In the genomic region with DNA sequence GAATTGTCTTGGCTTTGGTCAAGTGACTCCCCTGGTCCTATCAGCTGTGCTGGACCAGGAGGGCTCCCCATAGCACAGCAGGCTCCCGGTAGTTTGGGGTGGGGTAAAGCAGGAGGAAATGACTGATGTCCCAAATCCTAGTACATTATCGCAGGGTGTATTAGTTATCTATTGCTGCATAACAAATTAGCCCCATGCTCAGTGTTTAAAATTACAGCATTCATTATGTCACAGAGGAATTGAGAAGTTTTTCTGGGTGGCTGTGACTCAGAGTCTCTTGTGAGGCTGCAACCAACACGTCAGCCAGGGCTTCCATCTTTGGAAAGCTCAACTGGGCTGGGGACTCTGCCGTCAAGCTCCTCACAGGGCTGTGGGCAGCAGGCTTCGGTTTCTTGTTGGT, we compare ENCODE assay signal across 18 cellular contexts. TPM values are rescaled to one million over a fixed set of nuclear protein-coding genes. Genes with fewer than 3 reads are reported as not detected.
DNase-seq lines count a peak whose midpoint lies in the region; ATAC-seq, FAIRE-seq and TF ChIP-seq lines count a peak whose summit lies in the region.
"Had no signal": no experiment of that assay in that cellular context is flagged by ENCODE, and none has a peak within 500 bp of the region (broad histone marks: within the 10 kb centered on the region; RNA-seq: fewer than 3 reads in every experiment).

No MANE protein-coding gene starts in this region.

- H3K4me2 ChIP-seq in mammary epithelial cell (ENCODE audit: insufficient read depth, low read depth, low read length): no peak overlapping the region
- H3K4me2 ChIP-seq in osteoblast (ENCODE audit: insufficient read depth, low read length): no peak overlapping the region

- H3K4me1 Mint-ChIP-seq in MCF 10A (ENCODE audit: insufficient read depth, unreplicated experiment) (peaks cover 43% of the 10 kb centered on the region), WTC11 (no peaks in the 10 kb centered on the region)
- peaks cover 21% of the 10 kb centered on the region for H3K4me1 Mint-ChIP-seq in stimulated activated memory B cell treated with anti-CD40 and anti-IgM and Interleukin-4, amounts not matched to agents 10 μg/mL and 1 μg/mL and 100 μg/mL, for 72 hours

- POLR2A ChIA-PET in MCF 10A (lab: Yijun Ruan, JAX): no interaction called here
- POLR2A ChIA-PET in WTC11 (lab: Charles Lee): no interaction called here

- BruUV-seq in MCF 10A (replicated peaks; lab: Mats Ljungman, UMichigan): no TSS peak
- no TSS peak for BruUV-seq in mammary epithelial cell (replicated peaks; lab: Mats Ljungman, UMichigan)

- H3K4me3 ChIP-seq in mammary epithelial cell (replicated peaks in 1 of 3; ENCODE audit: insufficient read depth in 1 of 3, low read depth in 2 of 3, low read length in 3 of 3): no peak overlapping the region
- no peak overlapping the region for H3K4me3 ChIP-seq in kidney (ENCODE audit: low read length in 2 of 2)
- H3K4me3 ChIP-seq in osteoblast (ENCODE audit: insufficient read depth, low read length): no peak overlapping the region
- no peak overlapping the region for H3K4me3 ChIP-seq in colonic mucosa

- DNase-seq in MCF 10A (ENCODE audit: unreplicated experiment): no peak
- no peak for DNase-seq in mammary epithelial cell
- peak; percentile 23 for DNase-seq in MV-4-11 (lab: John Stamatoyannopoulos, UW)
- peak; percentile 15 for DNase-seq in kidney
- DNase-seq in osteoblast (ENCODE audit: insufficient read length, low spot score, missing footprints): no peak
- DNase-seq in WTC11 (ENCODE audit: low spot score): no peak
- DNase-seq in colonic mucosa: no peak
- DNase-seq: 8988T; AML-193; C1 segment of cervical spinal cord; CD4-positive, alpha-beta memory T cell; COR-L47; DND-41; GDM1; HCEC 1CT had no signal

- H3K36me3 Mint-ChIP-seq in MCF 10A (ENCODE audit: insufficient read depth, unreplicated experiment): peaks cover 14% of the 10 kb centered on the region
- H3K36me3 Mint-ChIP-seq in stimulated activated memory B cell treated with anti-CD40 and anti-IgM and Interleukin-4, amounts not matched to agents 10 μg/mL and 1 μg/mL and 100 μg/mL, for 72 hours: no peaks in the 10 kb centered on the region
- no peaks in the 10 kb centered on the region for H3K36me3 Mint-ChIP-seq in WTC11
- H3K36me3 Mint-ChIP-seq: CD4-positive, alpha-beta memory T cell had no signal

- no peaks in the 10 kb centered on the region for H3K4me1 ChIP-seq in mammary epithelial cell (ENCODE audit: insufficient read depth, low read length)
- no peaks in the 10 kb centered on the region for H3K4me1 ChIP-seq in kidney (ENCODE audit: control insufficient read depth in 1 of 2, insufficient read depth in 1 of 2, low read depth in 1 of 2, low read length in 2 of 2)
- H3K4me1 ChIP-seq in osteoblast (ENCODE audit: insufficient read depth, low read length): no peaks in the 10 kb centered on the region
- H3K4me1 ChIP-seq in colonic mucosa: no peaks in the 10 kb centered on the region

- CTCF ChIA-PET in MCF 10A (lab: Yijun Ruan, JAX) (interaction anchor here (0.6 to 2.9 kb wide), 4 partner anchors 10 to 122 kb away, joined by 3 to 7 read pairs (median 4); no protein-coding TSS in a partner anchor), mammary epithelial cell (lab: Charles Lee; ENCODE audit: low non-redundant PET) (no interaction called here), WTC11 (lab: Charles Lee) (interaction anchor here (1.2 kb wide), 2 partner anchors 10 to 120 kb away, joined by 5 to 10 read pairs; no protein-coding TSS in a partner anchor)

- H4K20me1 ChIP-seq in mammary epithelial cell (ENCODE audit: insufficient read depth, low read length): no peaks in the 10 kb centered on the region
- no peaks in the 10 kb centered on the region for H4K20me1 ChIP-seq in osteoblast (ENCODE audit: insufficient read depth, low read length)

- no peak for FAIRE-seq in kidney (lab: Jason Lieb, UNC)
- FAIRE-seq: D721Med had no signal

- H3K9ac ChIP-seq in mammary epithelial cell (ENCODE audit: insufficient read depth, low read length) (no peak overlapping the region), kidney (ENCODE audit: low read length in 2 of 2) (no peak overlapping the region), colonic mucosa (ENCODE audit: low read depth in 2 of 2, low read length in 2 of 2) (no peak overlapping the region)

- intact Hi-C loops in MCF 10A (cut with micrococcal nuclease): no loop called here
- intact Hi-C loops in mammary epithelial cell (cut with micrococcal nuclease): no loop called here
- intact Hi-C loops in kidney (cut with DNase I): no loop called here
- intact Hi-C loops in colonic mucosa (cut with DNase I): no loop called here

- H2AFZ ChIP-seq in mammary epithelial cell (ENCODE audit: low read depth, low read length) (no peak overlapping the region), osteoblast (ENCODE audit: low read length) (no peak overlapping the region)

- no peak overlapping the region for H3K4me3 Mint-ChIP-seq in MCF 10A (ENCODE audit: unreplicated experiment)
- H3K4me3 Mint-ChIP-seq in stimulated activated memory B cell treated with anti-CD40 and anti-IgM and Interleukin-4, amounts not matched to agents 10 μg/mL and 1 μg/mL and 100 μg/mL, for 72 hours: no peak overlapping the region
- H3K4me3 Mint-ChIP-seq in WTC11: no peak overlapping the region
- H3K4me3 Mint-ChIP-seq: CD4-positive, alpha-beta memory T cell had no signal

- in situ Hi-C loops in mammary epithelial cell (cut with MboI; ENCODE audit: low sequenced_read_pairs in 2 of 2): no loop called here

- H3K9me3 ChIP-seq in mammary epithelial cell (replicated peaks; ENCODE audit: insufficient read depth, low read length) (no peaks in the 10 kb centered on the region), kidney (ENCODE audit: control insufficient read depth in 1 of 2, low read length in 2 of 2) (no peaks in the 10 kb centered on the region), osteoblast (ENCODE audit: low read depth, low read length) (no peaks in the 10 kb centered on the region), colonic mucosa (no peaks in the 10 kb centered on the region)

- H3K9me3 Mint-ChIP-seq in MCF 10A (ENCODE audit: unreplicated experiment) (no peaks in the 10 kb centered on the region), WTC11 (no peaks in the 10 kb centered on the region)
- H3K9me3 Mint-ChIP-seq in stimulated activated memory B cell treated with anti-CD40 and anti-IgM and Interleukin-4, amounts not matched to agents 10 μg/mL and 1 μg/mL and 100 μg/mL, for 72 hours: peaks cover 5% of the 10 kb centered on the region
- H3K9me3 Mint-ChIP-seq: CD4-positive, alpha-beta memory T cell had no signal

- no peaks in the 10 kb centered on the region for H3K36me3 ChIP-seq in mammary epithelial cell (ENCODE audit: insufficient read depth, low read length)
- H3K36me3 ChIP-seq in kidney (ENCODE audit: control insufficient read depth in 1 of 2, insufficient read depth in 2 of 2, low read length in 2 of 2): no peaks in the 10 kb centered on the region
- no peaks in the 10 kb centered on the region for H3K36me3 ChIP-seq in osteoblast (ENCODE audit: insufficient read depth, low read length)
- H3K36me3 ChIP-seq in colonic mucosa: no peaks in the 10 kb centered on the region

- H3K27me3 Mint-ChIP-seq in MCF 10A (ENCODE audit: insufficient read depth, unreplicated experiment) (no peaks in the 10 kb centered on the region), WTC11 (ENCODE audit: low read depth) (no peaks in the 10 kb centered on the region; the same call in 1 of the 2 replicates)
- H3K27me3 Mint-ChIP-seq in stimulated activated memory B cell treated with anti-CD40 and anti-IgM and Interleukin-4, amounts not matched to agents 10 μg/mL and 1 μg/mL and 100 μg/mL, for 72 hours: peaks cover 42% of the 10 kb centered on the region

- dilution Hi-C loops in mammary epithelial cell (cut with HindIII; ENCODE audit: low sequenced_read_pairs): no loop called here

- 87% methylated on average over 5 of the region's 5 CpGs for WGBS in mammary epithelial cell (ENCODE audit: low coverage, missing lambda C conversion rate)

- H3K27ac ChIP-seq in mammary epithelial cell (ENCODE audit: insufficient read depth, low read depth, low read length): no peak overlapping the region
- H3K27ac ChIP-seq in kidney (ENCODE audit: low read depth in 2 of 2, low read length in 2 of 2): no peak overlapping the region
- no peak overlapping the region for H3K27ac ChIP-seq in osteoblast (ENCODE audit: low read depth, low read length)
- no peak overlapping the region for H3K27ac ChIP-seq in colonic mucosa
- H3K27ac ChIP-seq: HL-60 had no signal

- no peaks in the 10 kb centered on the region for H3K79me2 ChIP-seq in mammary epithelial cell (ENCODE audit: insufficient read depth, low read length)
- no peaks in the 10 kb centered on the region for H3K79me2 ChIP-seq in osteoblast (ENCODE audit: insufficient read depth, low read length)

- H3K27me3 ChIP-seq in mammary epithelial cell (ENCODE audit: insufficient read depth, low read length): no peaks in the 10 kb centered on the region
- H3K27me3 ChIP-seq in osteoblast (ENCODE audit: insufficient read depth, low read length): peaks cover 11% of the 10 kb centered on the region
- H3K27me3 ChIP-seq in colonic mucosa: no peaks in the 10 kb centered on the region

- TF ChIP-seq CTCF in MCF 10A (IDR thresholded peaks at IDR 0.05; ENCODE audit: unreplicated experiment) (no peak), mammary epithelial cell (conservative IDR thresholded peaks at IDR 0.05 in 1 of 2, IDR thresholded peaks at IDR 0.05 in 1 of 2; ENCODE audit: extremely low read depth in 1 of 2, insufficient read depth in 1 of 2, low read depth in 1 of 2, low read length in 2 of 2) (no peak), kidney (IDR thresholded peaks at IDR 0.05; ENCODE audit: borderline replicate concordance, extremely low read depth, insufficient read depth) (no peak), osteoblast (IDR thresholded peaks at IDR 0.05; ENCODE audit: extremely low read depth, low read depth, low read length) (no peak), WTC11 (IDR thresholded peaks at IDR 0.05) (no peak), colonic mucosa (IDR thresholded peaks at IDR 0.05) (no peak)

- peak overlapping the region; percentile 100 for H3K27ac Mint-ChIP-seq in MCF 10A (ENCODE audit: low read depth, unreplicated experiment)
- H3K27ac Mint-ChIP-seq in stimulated activated memory B cell treated with anti-CD40 and anti-IgM and Interleukin-4, amounts not matched to agents 10 μg/mL and 1 μg/mL and 100 μg/mL, for 72 hours: peak overlapping the region; percentile 82
- no peak overlapping the region for H3K27ac Mint-ChIP-seq in WTC11

- ATAC-seq in stimulated activated memory B cell treated with anti-CD40 and anti-IgM and Interleukin-4, amounts not matched to agents 10 μg/mL and 1 μg/mL and 100 μg/mL, for 72 hours: no peak
- no peak for ATAC-seq in WTC11

RNA-seq across cellular contexts. Expression of a gene that starts 34.3 kb away (rescaled TPM):
- total RNA-seq in MCF 10A (2022) (15.9 and 21.6 TPM in 2 replicates), mammary epithelial cell (1 to 10 TPM in 1 of 2 donors, not detected in 1; 1.7 TPM), kidney (108 TPM), osteoblast (0.72 and 1.8 TPM in 2 replicates), WTC11 (2021) (1.3 to 1.5 TPM (median 1.3 TPM) in 3 replicates), colonic mucosa (10 to 100 TPM; 15.8 to 41.0 TPM)
- polyA plus RNA-seq in mammary epithelial cell (1.8 TPM), kidney (ENCODE audit: insufficient read depth, low read depth, low replicate concordance) (23.5 TPM)
- polyA minus RNA-seq in mammary epithelial cell: 0.62 TPM

Comparison
In these comparisons a context has a peak if more than half of its experiments do, and no peak if none do; other contexts are left out.
1. DNase-seq: peak in MV-4-11 (single experiment) and kidney (single experiment); none in MCF 10A (single experiment), mammary epithelial cell (single experiment), osteoblast (single experiment), WTC11 (single experiment) and colonic mucosa (single experiment).